ENCODE assay signal across 1 cellular context in the genomic region with DNA sequence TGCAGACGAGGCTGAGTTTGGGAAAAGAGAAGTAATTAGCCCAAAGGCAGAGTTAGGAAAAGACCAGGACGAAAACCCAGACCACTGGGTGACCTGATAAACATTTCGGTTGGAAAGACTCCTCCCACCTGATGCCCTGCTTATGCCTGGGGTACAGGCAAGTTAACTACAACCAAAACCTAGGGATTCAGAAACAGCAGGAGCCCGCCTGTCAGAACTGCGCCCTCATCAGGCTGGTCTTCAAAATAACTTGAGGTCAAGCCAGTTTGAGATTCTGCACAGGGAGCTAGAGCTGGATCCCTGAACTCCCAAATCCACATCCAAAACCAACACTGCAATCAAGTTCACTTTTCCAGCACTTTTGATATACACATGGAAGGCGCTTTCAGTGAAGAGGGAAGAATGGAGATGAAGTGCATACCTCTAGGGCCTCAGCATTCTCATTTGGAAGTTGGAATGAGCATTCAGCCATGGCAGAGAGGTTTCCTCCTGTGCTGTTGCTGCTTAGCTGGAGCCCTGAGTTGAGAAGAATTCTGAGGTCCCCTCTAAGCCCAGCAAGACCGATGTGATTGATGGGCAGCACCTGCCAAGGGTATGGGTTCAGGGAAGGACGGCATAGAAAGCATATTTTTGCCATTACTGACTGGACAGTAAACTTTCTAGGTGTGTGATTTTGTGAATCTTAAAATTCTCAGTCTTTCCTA.
TF ChIP-seq lines count a peak whose summit lies in the region.

No MANE protein-coding gene starts in this region.

TF ChIP-seq in H1, 55 proteins besides CTCF, POLR2A, EP300 and RAD21:
- TF ChIP-seq SAP30 (IDR thresholded peaks at IDR 0.05; ENCODE audit: insufficient read depth, insufficient replicate concordance, low read length) (no peak), CBX8 (IDR thresholded peaks at IDR 0.05; ENCODE audit: borderline replicate concordance, low read depth, low read length) (no peak)
- TF ChIP-seq, protein P1, sequence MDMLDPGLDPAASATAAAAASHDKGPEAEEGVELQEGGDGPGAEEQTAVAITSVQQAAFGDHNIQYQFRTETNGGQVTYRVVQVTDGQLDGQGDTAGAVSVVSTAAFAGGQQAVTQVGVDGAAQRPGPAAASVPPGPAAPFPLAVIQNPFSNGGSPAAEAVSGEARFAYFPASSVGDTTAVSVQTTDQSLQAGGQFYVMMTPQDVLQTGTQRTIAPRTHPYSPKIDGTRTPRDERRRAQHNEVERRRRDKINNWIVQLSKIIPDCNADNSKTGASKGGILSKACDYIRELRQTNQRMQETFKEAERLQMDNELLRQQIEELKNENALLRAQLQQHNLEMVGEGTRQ (IDR thresholded peaks at IDR 0.05; ENCODE audit: low read length): no peak
